In genomic region chr21:36359185-36359584, GRCh38 we compare ENCODE assay signal across 37 cellular contexts.
"Had no signal": no experiment of that assay in that cellular context is flagged by ENCODE, and none has a peak within 500 bp of the region (broad histone marks: within the 10 kb centered on the region; RNA-seq: fewer than 3 reads in every experiment).

No MANE protein-coding gene starts in this region.

- DNase-seq: activated B cell treated with CpG ODN at 0.5 μM for 24 hours; activated CD4-positive, alpha-beta memory T cell treated with anti-CD3 and anti-CD28 coated beads for 36 hours; activated CD4-positive, alpha-beta T cell treated with anti-CD3 and anti-CD28 coated beads for 4 hours; activated CD4-positive, alpha-beta T cell treated with anti-CD3 and anti-CD28 coated beads, Interleukin-2, amount 10 ng/mL, durations not matched to agents 24 days and 14 days; activated CD4-positive, alpha-beta T cell treated with anti-CD3 and anti-CD28 coated beads, Interleukin-2, amount 50 U/mL, for 1 hour; activated CD4-positive, alpha-beta T cell treated with anti-CD3 and anti-CD28 coated beads, Interleukin-2, amount 50 U/mL, for 4 hours; activated CD4-positive, CD25-positive, alpha-beta regulatory T cell treated with anti-CD3 and anti-CD28 coated beads, Interleukin-2, amount 50 U/mL, for 72 hours; activated CD8-positive, alpha-beta memory T cell treated with anti-CD3 and anti-CD28 coated beads, Interleukin-2, amount 50 U/mL, for 4 hours; activated CD8-positive, alpha-beta T cell treated with anti-CD3 and anti-CD28 coated beads for 36 hours; activated effector memory CD4-positive, alpha-beta T cell treated with anti-CD3 and anti-CD28 coated beads, Interleukin-2, amount 50 U/mL, for 16 hours; activated gamma-delta T cell treated with Interleukin-2 at 50 U/mL for 16 hours; activated naive CD4-positive, alpha-beta T cell; activated naive CD4-positive, alpha-beta T cell treated with anti-CD3 and anti-CD28 coated beads for 36 hours; activated naive CD4-positive, alpha-beta T cell treated with anti-CD3 and anti-CD28 coated beads, Interleukin-2, amount 50 U/mL, for 16 hours; activated naive CD8-positive, alpha-beta T cell treated with anti-CD3 and anti-CD28 coated beads for 36 hours; activated T-cell treated with anti-CD3 and anti-CD28 coated beads for 4 hours; activated T-cell treated with anti-CD3 and anti-CD28 coated beads, Interleukin-2, amount 50 U/mL, for 1 hour; activated T-cell treated with anti-CD3 and anti-CD28 coated beads, Interleukin-2, amount 50 U/mL, for 48 hours; adrenal gland; amniotic stem cell; aorta; body of pancreas; brain microvascular endothelial cell; central memory CD4-positive, alpha-beta T cell; cerebellar nuclear complex; T-helper 1 cell; T-helper 2 cell; T-helper 9 cell had no signal

- H3K9me3 ChIP-seq: adrenal gland, body of pancreas, breast epithelium had no signal

- H3K4me3 ChIP-seq: adrenal gland, body of pancreas, breast epithelium had no signal

- H3K27me3 ChIP-seq: adrenal gland, body of pancreas, brain microvascular endothelial cell, breast epithelium had no signal

- H3K9me3 Mint-ChIP-seq: activated B cell treated with CpG ODN at 0.5 μM for 24 hours; activated CD4-positive, alpha-beta memory T cell treated with anti-CD3 and anti-CD28 coated beads for 36 hours; activated CD4-positive, alpha-beta T cell treated with anti-CD3 and anti-CD28 coated beads, Interleukin-2, amount 10 ng/mL, durations not matched to agents 24 days and 14 days; activated CD8-positive, alpha-beta T cell treated with anti-CD3 and anti-CD28 coated beads for 36 hours; activated naive CD4-positive, alpha-beta T cell treated with anti-CD3 and anti-CD28 coated beads for 36 hours; activated naive CD4-positive, alpha-beta T cell treated with anti-CD3 and anti-CD28 coated beads, Interleukin-2, amount 50 U/mL, for 72 hours; activated naive CD8-positive, alpha-beta T cell treated with anti-CD3 and anti-CD28 coated beads for 36 hours; activated T-helper 1 cell treated with anti-CD3 and anti-CD28 coated beads, Interleukin-12 subunit alpha, Interleukin-12 subunit beta, Interleukin-2, Interleukin-4 antibody, amounts not matched to agents 30 ng/mL and 10 ng/mL and 1 ng/mL, durations not matched to agents 14 hours and 24 hours and 36 hours; activated T-helper 17 cell treated with anti-CD3 and anti-CD28 coated beads, Interleukin-2, amount 50 U/mL, for 72 hours; T-helper 1 cell treated with Interleukin-12 subunit alpha and Interleukin-12 subunit beta and Interleukin-4 antibody, amounts not matched to agents 30 μg/mL and 1 μg/mL, for 36 hours; T-helper 2 cell treated with Interferon-gamma antibody and Interleukin-4, amounts not matched to agents 5 μg/mL and 100 μg/mL, for 36 hours had no signal

- H3K4me1 ChIP-seq: adrenal gland, body of pancreas, breast epithelium had no signal

- FAIRE-seq: astrocyte, TTC549 had no signal

- H3K4me3 Mint-ChIP-seq: activated B cell treated with CpG ODN at 0.5 μM for 24 hours; activated CD4-positive, alpha-beta memory T cell treated with anti-CD3 and anti-CD28 coated beads for 36 hours; activated CD4-positive, alpha-beta T cell treated with anti-CD3 and anti-CD28 coated beads, Interleukin-2, amount 10 ng/mL, durations not matched to agents 24 days and 14 days; activated CD8-positive, alpha-beta T cell treated with anti-CD3 and anti-CD28 coated beads for 36 hours; activated naive CD4-positive, alpha-beta T cell treated with anti-CD3 and anti-CD28 coated beads for 36 hours; activated naive CD8-positive, alpha-beta T cell treated with anti-CD3 and anti-CD28 coated beads for 36 hours; activated T-helper 1 cell treated with anti-CD3 and anti-CD28 coated beads, Interleukin-12 subunit alpha, Interleukin-12 subunit beta, Interleukin-2, Interleukin-4 antibody, amounts not matched to agents 30 ng/mL and 10 ng/mL and 1 ng/mL, durations not matched to agents 14 hours and 24 hours and 36 hours; activated T-helper 17 cell treated with anti-CD3 and anti-CD28 coated beads, Interleukin-2, amount 50 U/mL, for 72 hours; T-helper 1 cell treated with Interleukin-12 subunit alpha and Interleukin-12 subunit beta and Interleukin-4 antibody, amounts not matched to agents 30 μg/mL and 1 μg/mL, for 36 hours; T-helper 2 cell treated with Interferon-gamma antibody and Interleukin-4, amounts not matched to agents 5 μg/mL and 100 μg/mL, for 36 hours had no signal

- ATAC-seq: activated CD8-positive, alpha-beta T cell treated with anti-CD3 and anti-CD28 coated beads for 36 hours; activated naive CD4-positive, alpha-beta T cell treated with anti-CD3 and anti-CD28 coated beads, Interleukin-2, amount 50 U/mL, for 72 hours; activated T-helper 17 cell treated with anti-CD3 and anti-CD28 coated beads, Interleukin-2, amount 50 U/mL, for 72 hours; body of pancreas had no signal

- H3K27ac ChIP-seq: adrenal gland, body of pancreas, brain microvascular endothelial cell, breast epithelium, VCaP had no signal

- H3K27ac Mint-ChIP-seq: activated B cell treated with CpG ODN at 0.5 μM for 24 hours; activated CD4-positive, alpha-beta memory T cell treated with anti-CD3 and anti-CD28 coated beads for 36 hours; activated CD4-positive, alpha-beta T cell treated with anti-CD3 and anti-CD28 coated beads, Interleukin-2, amount 10 ng/mL, durations not matched to agents 24 days and 14 days; activated CD8-positive, alpha-beta T cell treated with anti-CD3 and anti-CD28 coated beads for 36 hours; activated naive CD4-positive, alpha-beta T cell treated with anti-CD3 and anti-CD28 coated beads for 36 hours; activated naive CD8-positive, alpha-beta T cell treated with anti-CD3 and anti-CD28 coated beads for 36 hours; activated T-helper 1 cell treated with anti-CD3 and anti-CD28 coated beads, Interleukin-12 subunit alpha, Interleukin-12 subunit beta, Interleukin-2, Interleukin-4 antibody, amounts not matched to agents 30 ng/mL and 10 ng/mL and 1 ng/mL, durations not matched to agents 14 hours and 24 hours and 36 hours; activated T-helper 17 cell treated with anti-CD3 and anti-CD28 coated beads, Interleukin-2, amount 50 U/mL, for 72 hours; T-helper 1 cell treated with Interleukin-12 subunit alpha and Interleukin-12 subunit beta and Interleukin-4 antibody, amounts not matched to agents 30 μg/mL and 1 μg/mL, for 36 hours; T-helper 2 cell treated with Interferon-gamma antibody and Interleukin-4, amounts not matched to agents 5 μg/mL and 100 μg/mL, for 36 hours had no signal

- H3K27me3 Mint-ChIP-seq: activated B cell treated with CpG ODN at 0.5 μM for 24 hours; activated CD4-positive, alpha-beta memory T cell treated with anti-CD3 and anti-CD28 coated beads for 36 hours; activated CD4-positive, alpha-beta T cell treated with anti-CD3 and anti-CD28 coated beads, Interleukin-2, amount 10 ng/mL, durations not matched to agents 24 days and 14 days; activated CD8-positive, alpha-beta T cell treated with anti-CD3 and anti-CD28 coated beads for 36 hours; activated naive CD8-positive, alpha-beta T cell treated with anti-CD3 and anti-CD28 coated beads for 36 hours; activated T-helper 17 cell treated with anti-CD3 and anti-CD28 coated beads, Interleukin-2, amount 50 U/mL, for 72 hours had no signal
